Comparison of ENCODE assay signal across 1 cellular context in genomic region chr2:200509608-200510433, GRCh38.
TF ChIP-seq lines count a peak whose summit lies in the region.

TSS of gene KCTD18 (minus strand) at chr2:200510068. CDS start at chr2:200507016, 3,052 bp downstream.

TF ChIP-seq in K562, 482 proteins besides CTCF, POLR2A, EP300 and RAD21 (continued from another document):
- TF ChIP-seq ZNF639 (CRISPR knock-in tag; conservative IDR thresholded peaks at IDR 0.05 in 1 of 2, IDR thresholded peaks at IDR 0.05 in 1 of 2) (peak in 1 of 2 experiments; percentile 77; a peak in 2 of 4 replicates), KAT2B (IDR thresholded peaks at IDR 0.05; ENCODE audit: low read depth, low read length) (no peak), HNRNPK (IDR thresholded peaks at IDR 0.05; ENCODE audit: low read depth, low read length, poor library complexity, severe bottlenecking) (peak; percentile 63), TRIM28 (IDR thresholded peaks at IDR 0.05) (no peak), PRMT5 (CRISPR knock-in tag; IDR thresholded peaks at IDR 0.05) (no peak), POLR2H (tag; IDR thresholded peaks at IDR 0.05; ENCODE audit: low read depth) (peak; percentile 42; the same call in 1 of the 2 replicates), ZNF584 (CRISPR knock-in tag; IDR thresholded peaks at IDR 0.05; ENCODE audit: low read depth) (no peak), ZBTB11 (CRISPR knock-in tag; IDR thresholded peaks at IDR 0.05) (peak in 2 of 3 experiments; percentile 50 to 85; a peak in 3 of 6 replicates), ZNF224 (CRISPR knock-in tag; IDR thresholded peaks at IDR 0.05) (no peak), SLC30A9 (CRISPR knock-in tag; IDR thresholded peaks at IDR 0.05) (no peak), FUS (optimal IDR thresholded peaks at IDR 0.05; ENCODE audit: low read depth, low read length) (no peak), DMBX1 (CRISPR knock-in tag; IDR thresholded peaks at IDR 0.05; ENCODE audit: borderline replicate concordance) (no peak), SREBF1 (IDR thresholded peaks at IDR 0.05; ENCODE audit: borderline replicate concordance, low read depth, low read length) (no peak), DDX20 (tag; IDR thresholded peaks at IDR 0.05; ENCODE audit: low read depth) (no peak), ATF7 (IDR thresholded peaks at IDR 0.05) (peak; percentile 53), HDAC6 (IDR thresholded peaks at IDR 0.05; ENCODE audit: low read depth, low read length) (no peak), MLX (CRISPR knock-in tag; conservative IDR thresholded peaks at IDR 0.05) (no peak), E2F3 (CRISPR knock-in tag; IDR thresholded peaks at IDR 0.05) (peak; percentile 52; the same call in 1 of the 2 replicates), NFE2 (IDR thresholded peaks at IDR 0.05; ENCODE audit: low read depth) (no peak), ZNF609 (CRISPR knock-in tag; IDR thresholded peaks at IDR 0.05; ENCODE audit: borderline replicate concordance) (no peak), ZNF354B (CRISPR knock-in tag; IDR thresholded peaks at IDR 0.05) (no peak), RBM17 (IDR thresholded peaks at IDR 0.05; ENCODE audit: borderline replicate concordance, low read depth, low read length) (no peak), PML (IDR thresholded peaks at IDR 0.05; ENCODE audit: low read length) (no peak), ZNF785 (CRISPR knock-in tag; IDR thresholded peaks at IDR 0.05) (no peak), SMARCA4 (IDR thresholded peaks at IDR 0.05) (no peak), GTF3C2 (IDR thresholded peaks at IDR 0.05; ENCODE audit: borderline replicate concordance, extremely low read depth, insufficient read length) (no peak), CXXC5 (CRISPR knock-in tag; IDR thresholded peaks at IDR 0.05) (peak; percentile 94), ZBTB8A (IDR thresholded peaks at IDR 0.05; ENCODE audit: partially characterized antibody) (no peak)
